ENCODE assay signal across 1 cellular context in the genomic region with DNA sequence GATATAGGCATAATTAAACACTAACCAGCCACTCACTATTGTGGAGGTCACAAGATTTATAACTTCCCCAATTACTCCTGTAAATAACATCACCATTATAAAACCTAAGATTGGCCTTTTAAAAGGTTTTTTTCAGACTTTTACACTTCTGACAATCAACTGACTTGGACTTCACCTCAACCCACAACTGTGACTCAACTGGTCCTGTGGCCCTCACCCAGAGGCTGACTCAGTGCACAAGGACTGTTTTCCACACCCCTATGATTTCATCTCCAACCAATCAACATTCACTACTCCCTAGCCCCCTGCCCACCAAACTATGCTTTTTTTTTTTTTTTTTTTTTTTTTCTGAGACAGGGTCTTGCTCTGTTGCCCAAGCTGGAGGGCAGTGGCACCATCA.
TF ChIP-seq lines count a peak whose summit lies in the region.

No MANE protein-coding gene starts in this region.

TF ChIP-seq in HEK293T, 16 proteins besides CTCF, POLR2A, EP300 and RAD21:
- TF ChIP-seq ZNF384 (IDR thresholded peaks at IDR 0.05) (peak; percentile 25; the same call in 1 of the 2 replicates), LEF1 (IDR thresholded peaks at IDR 0.05; ENCODE audit: borderline replicate concordance) (no peak)
